30 cellular contexts compared by ENCODE assay signal in genomic region chr7:19508821-19509220, GRCh38.
DNase-seq lines count a peak whose midpoint lies in the region; ATAC-seq, FAIRE-seq and TF ChIP-seq lines count a peak whose summit lies in the region.
"Had no signal": no experiment of that assay in that cellular context is flagged by ENCODE, and none has a peak within 500 bp of the region (broad histone marks: within the 10 kb centered on the region; RNA-seq: fewer than 3 reads in every experiment).

No MANE protein-coding gene starts in this region.

- H3K36me3 ChIP-seq in mesenchymal stem cell (ENCODE audit: control insufficient read depth in 1 of 2, insufficient read depth in 2 of 2, low read depth in 1 of 2, low read length in 2 of 2): no peaks in the 10 kb centered on the region
- no peaks in the 10 kb centered on the region for H3K36me3 ChIP-seq in uterus
- no peaks in the 10 kb centered on the region for H3K36me3 ChIP-seq in SK-N-SH (replicated peaks in 1 of 2; ENCODE audit: control insufficient read depth in 1 of 2, insufficient read depth in 2 of 2, low read length in 1 of 2)
- H3K36me3 ChIP-seq: ascending aorta, cardiac muscle cell, colonic mucosa, heart left ventricle, upper lobe of left lung had no signal

- no peak overlapping the region for H3K4ac ChIP-seq in mesenchymal stem cell (ENCODE audit: low read depth in 1 of 2, low read length in 2 of 2)

- H3K9ac ChIP-seq in mesenchymal stem cell (ENCODE audit: low read length): no peak overlapping the region
- H3K9ac ChIP-seq in SK-N-SH: no peak overlapping the region

- no peak for TF ChIP-seq CTCF in uterus (IDR thresholded peaks at IDR 0.05)
- TF ChIP-seq CTCF in SK-N-SH (IDR thresholded peaks at IDR 0.05): no peak

- no peaks in the 10 kb centered on the region for H4K20me1 ChIP-seq in SK-N-SH (ENCODE audit: insufficient read depth)

- no peak overlapping the region for H3K14ac ChIP-seq in mesenchymal stem cell (ENCODE audit: low read length in 2 of 2)

- no peaks in the 10 kb centered on the region for H3K27me3 ChIP-seq in mesenchymal stem cell (ENCODE audit: control insufficient read depth in 1 of 2, insufficient read depth in 1 of 2, low read length in 2 of 2)
- H3K27me3 ChIP-seq in uterus: no peaks in the 10 kb centered on the region
- 0 out of 2 replicates have a peak, but pooled peaks cover 11% of the 10 kb centered on the region for H3K27me3 ChIP-seq in SK-N-SH (ENCODE audit: insufficient read depth)
- H3K27me3 ChIP-seq: ascending aorta, cardiac muscle cell, colonic mucosa, heart left ventricle, upper lobe of left lung had no signal

- H2BK5ac ChIP-seq in mesenchymal stem cell (ENCODE audit: low read depth, low read length, poor library complexity, severe bottlenecking): no peak overlapping the region

- H2BK12ac ChIP-seq in mesenchymal stem cell (ENCODE audit: low read length in 2 of 2): no peak overlapping the region

- TF ChIP-seq RAD21 in SK-N-SH (IDR thresholded peaks at IDR 0.05; ENCODE audit: low read length): no peak

- H4K8ac ChIP-seq in mesenchymal stem cell (ENCODE audit: low read length): no peak overlapping the region

- 82% methylated on average over 2 of the region's 2 CpGs for WGBS in mesenchymal stem cell
- 37% methylated on average over 2 of the region's 2 CpGs for WGBS in SK-N-SH (ENCODE audit: low lambda C conversion rate)

- POLR2A ChIA-PET in SK-N-SH (lab: Yijun Ruan, JAX): no interaction called here

- H3K4me3 ChIP-seq in mesenchymal stem cell (ENCODE audit: insufficient read depth in 1 of 2, low read depth in 1 of 2, low read length in 2 of 2) (no peak overlapping the region), uterus (no peak overlapping the region), SK-N-SH (ENCODE audit: low read depth in 2 of 2, low read length in 1 of 2) (no peak overlapping the region)
- H3K4me3 ChIP-seq: ascending aorta, cardiac muscle cell, colonic mucosa, heart left ventricle, upper lobe of left lung had no signal

- no peaks in the 10 kb centered on the region for H3K79me2 ChIP-seq in SK-N-SH (ENCODE audit: insufficient read depth)

- H3K79me1 ChIP-seq in mesenchymal stem cell (replicated peaks; ENCODE audit: low read length, poor library complexity, severe bottlenecking): no peaks in the 10 kb centered on the region

- TF ChIP-seq POLR2A in uterus (IDR thresholded peaks at IDR 0.05) (no peak), GM12892 (IDR thresholded peaks at IDR 0.05; ENCODE audit: low read depth, low read length) (no peak)

- DNase-seq in NCI-H345 (lab: John Stamatoyannopoulos, UW) (peak; percentile 8), NCI-H345 treated with DMSO at 0.1 percent for 48 hours (lab: John Stamatoyannopoulos, UW; ENCODE audit: unreplicated experiment) (no peak), amniotic epithelial cell (ENCODE audit: low read depth) (peak; percentile 54), mesenchymal stem cell (peak; percentile 24), uterus (peak in 1 of 2 donors; percentile 20), SK-N-SH (no peak), GM12892 (ENCODE audit: insufficient read length) (no peak)
- DNase-seq: activated B cell treated with CpG ODN at 0.5 μM for 24 hours; activated CD4-positive, alpha-beta T cell treated with anti-CD3 and anti-CD28 coated beads, Interleukin-2, amount 10 ng/mL, durations not matched to agents 7 days and 5 days; activated naive CD8-positive, alpha-beta T cell treated with anti-CD3 and anti-CD28 coated beads for 36 hours; C1 segment of cervical spinal cord; colonic mucosa; DMS53; effector CD4-positive, alpha-beta T cell; GDM1; heart left ventricle; Karpas-422; MV-4-11; naive thymus-derived CD4-positive, alpha-beta T cell; NCI-H1436; NCI-H2227 treated with DMSO at 0.1 percent for 48 hours; SHP77; SW 1271 had no signal

- H3K18ac ChIP-seq in mesenchymal stem cell (ENCODE audit: low read depth in 1 of 2, low read length in 2 of 2): no peak overlapping the region

- no peak overlapping the region for H4K91ac ChIP-seq in mesenchymal stem cell (ENCODE audit: low read length)

- CTCF ChIA-PET in SK-N-SH (lab: Yijun Ruan, JAX): interaction anchor here (1.3 kb wide), 1 partner anchor 17 kb away, joined by 3 read pairs; no protein-coding TSS in a partner anchor

- H3K27ac ChIP-seq in mesenchymal stem cell (ENCODE audit: low read length, poor library complexity, severe bottlenecking) (no peak overlapping the region), uterus (peak overlapping the region; percentile 17 to 43), SK-N-SH (ENCODE audit: low read depth in 2 of 2, low read length in 1 of 2) (no peak overlapping the region)
- H3K27ac ChIP-seq: 22Rv1, ascending aorta, cardiac muscle cell, colonic mucosa, heart left ventricle, upper lobe of left lung had no signal

- TF ChIP-seq EP300 in SK-N-SH (IDR thresholded peaks at IDR 0.05; ENCODE audit: borderline replicate concordance in 1 of 2, low read depth in 1 of 2, low read length in 1 of 2): no peak

- H3K4me2 ChIP-seq in mesenchymal stem cell (ENCODE audit: low read length, poor library complexity, severe bottlenecking) (no peak overlapping the region), SK-N-SH (no peak overlapping the region)

- H2BK120ac ChIP-seq in mesenchymal stem cell (ENCODE audit: low read depth, low read length): no peak overlapping the region

- H3K4me1 ChIP-seq in mesenchymal stem cell (ENCODE audit: control insufficient read depth, insufficient read depth, low read depth, low read length) (no peaks in the 10 kb centered on the region), uterus (no peaks in the 10 kb centered on the region), SK-N-SH (ENCODE audit: control insufficient read depth in 1 of 2, insufficient read depth in 2 of 2, low read depth in 1 of 2, low read length in 1 of 2) (no peaks in the 10 kb centered on the region; a peak in 1 of 4 replicates)
- H3K4me1 ChIP-seq: ascending aorta, colonic mucosa, heart left ventricle, upper lobe of left lung had no signal

- no peak overlapping the region for H2BK15ac ChIP-seq in mesenchymal stem cell (ENCODE audit: low read depth, poor library complexity, severe bottlenecking)

- intact Hi-C loops in uterus (cut with DNase I; ENCODE audit: low total_unique reads): no loop called here

- H3K23ac ChIP-seq in mesenchymal stem cell (ENCODE audit: low read length in 2 of 2): no peak overlapping the region

- no peak overlapping the region for H2AFZ ChIP-seq in mesenchymal stem cell (ENCODE audit: low read depth, low read length)
- H2AFZ ChIP-seq in SK-N-SH (ENCODE audit: low read depth): no peak overlapping the region

- no peaks in the 10 kb centered on the region for H3F3A ChIP-seq in SK-N-SH (replicated peaks; ENCODE audit: insufficient read depth)

- FAIRE-seq in GM12892 (lab: Jason Lieb, UNC): no peak

- H3K9me3 ChIP-seq in mesenchymal stem cell (ENCODE audit: control insufficient read depth, low read length) (no peaks in the 10 kb centered on the region), uterus (no peaks in the 10 kb centered on the region), SK-N-SH (no peaks in the 10 kb centered on the region; the same call in 1 of the 2 replicates)
- H3K9me3 ChIP-seq: ascending aorta, colonic mucosa, upper lobe of left lung had no signal

- 0 out of 2 replicates have a peak, but pooled peaks cover 4% of the 10 kb centered on the region for H3K9me2 ChIP-seq in SK-N-SH

- no peak overlapping the region for H2AK5ac ChIP-seq in mesenchymal stem cell (ENCODE audit: low read length, severe bottlenecking)

- ATAC-seq in HG02973 (IDR thresholded peaks at IDR 0.05; ENCODE audit: unreplicated experiment): no peak
- ATAC-seq: HCT116; heart left ventricle; naive thymus-derived CD4-positive, alpha-beta T cell; stimulated activated effector memory CD8-positive, alpha-beta T cell treated with anti-CD3 and anti-CD28 coated beads, Interleukin-12 subunit alpha, Interleukin-12 subunit beta, amount 100 ng/mL, for 72 hours had no signal

TF ChIP-seq in SK-N-SH, 30 proteins besides CTCF, POLR2A, EP300 and RAD21 (continues in another document):
- TF ChIP-seq MEF2A (IDR thresholded peaks at IDR 0.05; ENCODE audit: borderline replicate concordance, low read depth): no peak
- no peak for TF ChIP-seq CHD2 (IDR thresholded peaks at IDR 0.05; ENCODE audit: low read length, partially characterized antibody)
- no peak for TF ChIP-seq IRF3 (IDR thresholded peaks at IDR 0.05; ENCODE audit: low read depth, low read length)
- no peak for TF ChIP-seq FOXM1 (IDR thresholded peaks at IDR 0.05; ENCODE audit: low read depth)
- TF ChIP-seq GATA2 (CRISPR knock-in tag; IDR thresholded peaks at IDR 0.05): no peak
- TF ChIP-seq ZBTB33 (IDR thresholded peaks at IDR 0.05; ENCODE audit: borderline replicate concordance, low read depth): no peak
- no peak for TF ChIP-seq YY1 (IDR thresholded peaks at IDR 0.05; ENCODE audit: low read depth)
- no peak for TF ChIP-seq MAX (IDR thresholded peaks at IDR 0.05; ENCODE audit: low read depth)

Comparison
In these comparisons a context has a peak if more than half of its experiments do, and no peak if none do; other contexts are left out.
1. DNase-seq: peak in NCI-H345 (single experiment), amniotic epithelial cell (single experiment) and mesenchymal stem cell (single experiment); none in NCI-H345 treated with DMSO at 0.1 percent for 48 hours (single experiment), SK-N-SH (single experiment) and GM12892 (single experiment).
2. H3K27ac ChIP-seq: peak in uterus (2 of 2); none in mesenchymal stem cell (single experiment) and SK-N-SH (0 of 2).